ENCODE assay signal across 10 cellular contexts in genomic region chr5:80139573-80139972, GRCh38.
DNase-seq lines count a peak whose midpoint lies in the region; ATAC-seq and TF ChIP-seq lines count a peak whose summit lies in the region.
"Had no signal": no experiment of that assay in that cellular context is flagged by ENCODE, and none has a peak within 500 bp of the region (broad histone marks: within the 10 kb centered on the region; RNA-seq: fewer than 3 reads in every experiment).

No MANE protein-coding gene starts in this region.

- no peak overlapping the region for H3K4ac ChIP-seq in mesendoderm (ENCODE audit: low read depth, low read length)

- no peak overlapping the region for H4K8ac ChIP-seq in mesendoderm (ENCODE audit: low read depth, low read length)

- no peak overlapping the region for H3K27ac ChIP-seq in mesendoderm (ENCODE audit: low read depth, low read length)

- BruUV-seq in Calu3 (replicated peaks; lab: Mats Ljungman, UMichigan): no TSS peak

- no peak overlapping the region for H2BK120ac ChIP-seq in mesendoderm (ENCODE audit: low read depth, low read length)

- H3K36me3 ChIP-seq in mesendoderm (ENCODE audit: control insufficient read depth, insufficient read depth, low read length): peaks cover 1% of the 10 kb centered on the region

- TF ChIP-seq CTCF in Calu3 (IDR thresholded peaks at IDR 0.05; ENCODE audit: unreplicated experiment): no peak

- H2AK5ac ChIP-seq in mesendoderm (ENCODE audit: low read length): no peak overlapping the region

- no peaks in the 10 kb centered on the region for H3K79me2 ChIP-seq in mesendoderm (ENCODE audit: control insufficient read depth, insufficient read depth, low read length)

- CTCF ChIA-PET in Calu3 (lab: Charles Lee): interaction anchor here (0.6 to 1.0 kb wide), 2 partner anchors 19 to 39 kb away, joined by 3 to 4 read pairs; no protein-coding TSS in a partner anchor

- H3K4me2 ChIP-seq in mesendoderm (ENCODE audit: low read length): no peak overlapping the region

- H2BK5ac ChIP-seq in mesendoderm (ENCODE audit: low read length): no peak overlapping the region

- peak overlapping the region; percentile 54 for H3K56ac ChIP-seq in mesendoderm (ENCODE audit: low read length)

- no peak overlapping the region for H2BK15ac ChIP-seq in mesendoderm (replicated peaks; ENCODE audit: low read depth)

- H3K27me3 Mint-ChIP-seq in stimulated activated naive CD8-positive, alpha-beta T cell treated with anti-CD3 and anti-CD28 coated beads, Interleukin-15, Interleukin-2, amounts not matched to agents 100 ng/mL and 50 ng/mL, for 24 hours: no peaks in the 10 kb centered on the region
- H3K27me3 Mint-ChIP-seq in activated naive CD8-positive, alpha-beta T cell: no peaks in the 10 kb centered on the region
- no peaks in the 10 kb centered on the region for H3K27me3 Mint-ChIP-seq in Calu3 (ENCODE audit: unreplicated experiment)

- no peaks in the 10 kb centered on the region for H3K27me3 ChIP-seq in mesendoderm (ENCODE audit: insufficient read depth, low read length, poor library complexity)

- no peak for DNase-seq in stimulated activated naive CD8-positive, alpha-beta T cell treated with anti-CD3 and anti-CD28 coated beads, Interleukin-15, Interleukin-2, amounts not matched to agents 100 U/mL and 50 U/mL, for 24 hours
- DNase-seq in mesendoderm (peak; percentile 40), cerebellum (ENCODE audit: low spot score) (no peak), putamen (ENCODE audit: low spot score) (no peak), Calu3 (no peak), G401 (ENCODE audit: low spot score) (no peak)
- DNase-seq: cerebellar nuclear complex, GDM1 had no signal

- H4K5ac ChIP-seq in mesendoderm (ENCODE audit: low read length): peak overlapping the region; percentile 6

- peaks cover 81% of the 10 kb centered on the region for H3K4me1 Mint-ChIP-seq in stimulated activated naive CD8-positive, alpha-beta T cell treated with anti-CD3 and anti-CD28 coated beads, Interleukin-15, Interleukin-2, amounts not matched to agents 100 ng/mL and 50 ng/mL, for 24 hours (ENCODE audit: low read depth)
- H3K4me1 Mint-ChIP-seq in activated naive CD8-positive, alpha-beta T cell (ENCODE audit: low read depth): peaks cover 87% of the 10 kb centered on the region
- no peaks in the 10 kb centered on the region for H3K4me1 Mint-ChIP-seq in Calu3 (ENCODE audit: low read depth, unreplicated experiment)

- H3K4me3 ChIP-seq in mesendoderm (ENCODE audit: low read length): no peak overlapping the region

- H3K23ac ChIP-seq in mesendoderm (ENCODE audit: low read length): no peak overlapping the region

- in situ Hi-C loops in G401 (cut with HindIII; ENCODE audit: low sequenced_read_pairs): no loop called here

- H3K4me1 ChIP-seq in mesendoderm (ENCODE audit: control insufficient read depth, low read depth, low read length): peaks cover 6% of the 10 kb centered on the region

- no CpG with 5 or more reads among the region's 2 CpGs for WGBS in mesendoderm (ENCODE audit: extremely low coverage, insufficient coverage, low lambda C conversion rate)

- H3K36me3 Mint-ChIP-seq in stimulated activated naive CD8-positive, alpha-beta T cell treated with anti-CD3 and anti-CD28 coated beads, Interleukin-15, Interleukin-2, amounts not matched to agents 100 ng/mL and 50 ng/mL, for 24 hours (ENCODE audit: low read depth): peaks cover 20% of the 10 kb centered on the region
- H3K36me3 Mint-ChIP-seq in activated naive CD8-positive, alpha-beta T cell: peaks cover 7% of the 10 kb centered on the region
- H3K36me3 Mint-ChIP-seq in Calu3 (ENCODE audit: insufficient read depth, unreplicated experiment): no peaks in the 10 kb centered on the region

- H3K79me1 ChIP-seq in mesendoderm (ENCODE audit: low read length): no peaks in the 10 kb centered on the region

- peak overlapping the region; percentile 31 for H3K4me3 Mint-ChIP-seq in stimulated activated naive CD8-positive, alpha-beta T cell treated with anti-CD3 and anti-CD28 coated beads, Interleukin-15, Interleukin-2, amounts not matched to agents 100 ng/mL and 50 ng/mL, for 24 hours
- peak overlapping the region; percentile 76 for H3K4me3 Mint-ChIP-seq in activated naive CD8-positive, alpha-beta T cell
- H3K4me3 Mint-ChIP-seq in Calu3 (ENCODE audit: low read depth, unreplicated experiment): no peak overlapping the region

- H3K9me3 Mint-ChIP-seq in stimulated activated naive CD8-positive, alpha-beta T cell treated with anti-CD3 and anti-CD28 coated beads, Interleukin-15, Interleukin-2, amounts not matched to agents 100 ng/mL and 50 ng/mL, for 24 hours: no peaks in the 10 kb centered on the region
- no peaks in the 10 kb centered on the region for H3K9me3 Mint-ChIP-seq in activated naive CD8-positive, alpha-beta T cell (ENCODE audit: low read depth)
- H3K9me3 Mint-ChIP-seq in Calu3 (ENCODE audit: low read depth, unreplicated experiment): no peaks in the 10 kb centered on the region

- no peak overlapping the region for H3K18ac ChIP-seq in mesendoderm (ENCODE audit: low read length)

- no peak for ATAC-seq in stimulated activated naive CD8-positive, alpha-beta T cell treated with anti-CD3 and anti-CD28 coated beads, Interleukin-15, Interleukin-2, amounts not matched to agents 100 U/mL and 50 U/mL, for 24 hours

- intact Hi-C loops in Calu3 (cut with micrococcal nuclease; ENCODE audit: unreplicated experiment): no loop called here

- H3K27ac Mint-ChIP-seq in stimulated activated naive CD8-positive, alpha-beta T cell treated with anti-CD3 and anti-CD28 coated beads, Interleukin-15, Interleukin-2, amounts not matched to agents 100 ng/mL and 50 ng/mL, for 24 hours: peak overlapping the region; percentile 83
- H3K27ac Mint-ChIP-seq in activated naive CD8-positive, alpha-beta T cell: peak overlapping the region; percentile 88
- no peak overlapping the region for H3K27ac Mint-ChIP-seq in Calu3 (ENCODE audit: unreplicated experiment)

- no peak overlapping the region for H3K9ac ChIP-seq in mesendoderm (ENCODE audit: low read length)
